In the genomic region with DNA sequence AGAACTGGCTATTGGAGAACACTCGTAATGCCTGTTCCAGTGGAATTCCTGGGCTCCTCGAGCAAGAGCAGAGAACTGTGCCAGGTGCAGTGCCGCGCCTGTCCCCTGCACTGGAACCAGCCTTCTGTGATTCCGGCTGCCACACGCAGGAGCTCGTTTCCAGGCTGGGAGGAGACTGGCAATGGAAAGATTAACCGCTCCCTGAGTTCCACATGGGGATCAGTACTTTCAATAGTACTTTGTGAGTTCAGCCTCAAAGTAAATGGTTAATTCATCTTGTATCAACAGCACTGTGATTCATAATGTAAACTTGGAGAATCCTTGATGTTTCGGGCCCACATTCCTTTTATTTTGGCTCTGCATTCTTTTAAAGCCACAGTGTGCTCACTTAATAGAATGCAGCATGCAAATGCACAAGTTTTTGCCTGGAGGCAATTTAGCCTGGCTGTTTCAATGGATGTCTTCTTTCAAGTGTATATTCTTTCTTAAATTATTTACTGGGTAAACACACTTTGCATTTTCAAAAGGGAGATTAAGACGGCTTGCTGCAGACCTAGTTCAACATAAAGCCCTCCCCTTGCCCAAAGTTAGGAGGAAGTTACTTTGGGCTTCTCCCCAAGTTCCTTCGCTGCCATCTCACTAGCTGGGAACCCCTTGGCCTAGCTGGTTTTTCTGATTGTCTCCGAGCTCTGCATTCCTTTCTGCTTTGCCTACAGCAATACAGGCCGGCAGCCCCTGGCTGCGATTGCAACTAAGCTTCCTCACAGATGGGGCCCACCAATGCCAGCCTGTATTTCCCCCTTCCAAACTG, we compare ENCODE assay signal across 1 cellular context.
TF ChIP-seq lines count a peak whose summit lies in the region.

No MANE protein-coding gene starts in this region.

TF ChIP-seq in A549, 52 proteins besides CTCF, POLR2A, EP300 and RAD21 (continued from another document):
- TF ChIP-seq, protein P1, sequence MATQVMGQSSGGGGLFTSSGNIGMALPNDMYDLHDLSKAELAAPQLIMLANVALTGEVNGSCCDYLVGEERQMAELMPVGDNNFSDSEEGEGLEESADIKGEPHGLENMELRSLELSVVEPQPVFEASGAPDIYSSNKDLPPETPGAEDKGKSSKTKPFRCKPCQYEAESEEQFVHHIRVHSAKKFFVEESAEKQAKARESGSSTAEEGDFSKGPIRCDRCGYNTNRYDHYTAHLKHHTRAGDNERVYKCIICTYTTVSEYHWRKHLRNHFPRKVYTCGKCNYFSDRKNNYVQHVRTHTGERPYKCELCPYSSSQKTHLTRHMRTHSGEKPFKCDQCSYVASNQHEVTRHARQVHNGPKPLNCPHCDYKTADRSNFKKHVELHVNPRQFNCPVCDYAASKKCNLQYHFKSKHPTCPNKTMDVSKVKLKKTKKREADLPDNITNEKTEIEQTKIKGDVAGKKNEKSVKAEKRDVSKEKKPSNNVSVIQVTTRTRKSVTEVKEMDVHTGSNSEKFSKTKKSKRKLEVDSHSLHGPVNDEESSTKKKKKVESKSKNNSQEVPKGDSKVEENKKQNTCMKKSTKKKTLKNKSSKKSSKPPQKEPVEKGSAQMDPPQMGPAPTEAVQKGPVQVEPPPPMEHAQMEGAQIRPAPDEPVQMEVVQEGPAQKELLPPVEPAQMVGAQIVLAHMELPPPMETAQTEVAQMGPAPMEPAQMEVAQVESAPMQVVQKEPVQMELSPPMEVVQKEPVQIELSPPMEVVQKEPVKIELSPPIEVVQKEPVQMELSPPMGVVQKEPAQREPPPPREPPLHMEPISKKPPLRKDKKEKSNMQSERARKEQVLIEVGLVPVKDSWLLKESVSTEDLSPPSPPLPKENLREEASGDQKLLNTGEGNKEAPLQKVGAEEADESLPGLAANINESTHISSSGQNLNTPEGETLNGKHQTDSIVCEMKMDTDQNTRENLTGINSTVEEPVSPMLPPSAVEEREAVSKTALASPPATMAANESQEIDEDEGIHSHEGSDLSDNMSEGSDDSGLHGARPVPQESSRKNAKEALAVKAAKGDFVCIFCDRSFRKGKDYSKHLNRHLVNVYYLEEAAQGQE (IDR thresholded peaks at IDR 0.05): no peak
- TF ChIP-seq, protein P2, sequence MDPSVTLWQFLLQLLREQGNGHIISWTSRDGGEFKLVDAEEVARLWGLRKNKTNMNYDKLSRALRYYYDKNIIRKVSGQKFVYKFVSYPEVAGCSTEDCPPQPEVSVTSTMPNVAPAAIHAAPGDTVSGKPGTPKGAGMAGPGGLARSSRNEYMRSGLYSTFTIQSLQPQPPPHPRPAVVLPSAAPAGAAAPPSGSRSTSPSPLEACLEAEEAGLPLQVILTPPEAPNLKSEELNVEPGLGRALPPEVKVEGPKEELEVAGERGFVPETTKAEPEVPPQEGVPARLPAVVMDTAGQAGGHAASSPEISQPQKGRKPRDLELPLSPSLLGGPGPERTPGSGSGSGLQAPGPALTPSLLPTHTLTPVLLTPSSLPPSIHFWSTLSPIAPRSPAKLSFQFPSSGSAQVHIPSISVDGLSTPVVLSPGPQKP (IDR thresholded peaks at IDR 0.05; ENCODE audit: low read depth, low read length): no peak
- no peak for TF ChIP-seq CBX2 (IDR thresholded peaks at IDR 0.05; ENCODE audit: borderline replicate concordance, low read depth)
- TF ChIP-seq MAZ (IDR thresholded peaks at IDR 0.05; ENCODE audit: borderline replicate concordance, low read depth, low read length): no peak
- TF ChIP-seq ZNF302 (CRISPR knock-in tag; IDR thresholded peaks at IDR 0.05): no peak
- peak; percentile 63 for TF ChIP-seq SMC3 (IDR thresholded peaks at IDR 0.05)
- no peak for TF ChIP-seq HOXB13 (CRISPR knock-in tag; IDR thresholded peaks at IDR 0.05; ENCODE audit: low read depth)
- no peak for TF ChIP-seq TP53 (CRISPR knock-in tag; IDR thresholded peaks at IDR 0.05)
- TF ChIP-seq, protein P3, sequence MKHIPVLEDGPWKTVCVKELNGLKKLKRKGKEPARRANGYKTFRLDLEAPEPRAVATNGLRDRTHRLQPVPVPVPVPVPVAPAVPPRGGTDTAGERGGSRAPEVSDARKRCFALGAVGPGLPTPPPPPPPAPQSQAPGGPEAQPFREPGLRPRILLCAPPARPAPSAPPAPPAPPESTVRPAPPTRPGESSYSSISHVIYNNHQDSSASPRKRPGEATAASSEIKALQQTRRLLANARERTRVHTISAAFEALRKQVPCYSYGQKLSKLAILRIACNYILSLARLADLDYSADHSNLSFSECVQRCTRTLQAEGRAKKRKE (CRISPR knock-in tag; IDR thresholded peaks at IDR 0.05; ENCODE audit: low read depth): no peak
- TF ChIP-seq KDM1A (IDR thresholded peaks at IDR 0.05; ENCODE audit: low read depth): no peak
- no peak for TF ChIP-seq HDAC2 (IDR thresholded peaks at IDR 0.05)
- TF ChIP-seq, protein P4, sequence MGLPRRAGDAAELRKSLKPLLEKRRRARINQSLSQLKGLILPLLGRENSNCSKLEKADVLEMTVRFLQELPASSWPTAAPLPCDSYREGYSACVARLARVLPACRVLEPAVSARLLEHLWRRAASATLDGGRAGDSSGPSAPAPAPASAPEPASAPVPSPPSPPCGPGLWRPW (IDR thresholded peaks at IDR 0.05): peak; percentile 38; the same call in 1 of the 2 replicates
- no peak for TF ChIP-seq RNF2 (IDR thresholded peaks at IDR 0.05; ENCODE audit: borderline replicate concordance, low read depth)
- TF ChIP-seq BHLHE40 (IDR thresholded peaks at IDR 0.05; ENCODE audit: low read depth, low read length): no peak
- no peak for TF ChIP-seq NR3C1 (IDR thresholded peaks at IDR 0.05)
- TF ChIP-seq NPAS2 (CRISPR knock-in tag; IDR thresholded peaks at IDR 0.05; ENCODE audit: borderline replicate concordance): no peak
- peak; percentile 98 for TF ChIP-seq JUNB (IDR thresholded peaks at IDR 0.05)
- peak; percentile 97 for TF ChIP-seq GATA3 (IDR thresholded peaks at IDR 0.05; ENCODE audit: borderline replicate concordance)
- TF ChIP-seq PHF8 (IDR thresholded peaks at IDR 0.05; ENCODE audit: borderline replicate concordance, low read depth): no peak
- TF ChIP-seq, protein P5, sequence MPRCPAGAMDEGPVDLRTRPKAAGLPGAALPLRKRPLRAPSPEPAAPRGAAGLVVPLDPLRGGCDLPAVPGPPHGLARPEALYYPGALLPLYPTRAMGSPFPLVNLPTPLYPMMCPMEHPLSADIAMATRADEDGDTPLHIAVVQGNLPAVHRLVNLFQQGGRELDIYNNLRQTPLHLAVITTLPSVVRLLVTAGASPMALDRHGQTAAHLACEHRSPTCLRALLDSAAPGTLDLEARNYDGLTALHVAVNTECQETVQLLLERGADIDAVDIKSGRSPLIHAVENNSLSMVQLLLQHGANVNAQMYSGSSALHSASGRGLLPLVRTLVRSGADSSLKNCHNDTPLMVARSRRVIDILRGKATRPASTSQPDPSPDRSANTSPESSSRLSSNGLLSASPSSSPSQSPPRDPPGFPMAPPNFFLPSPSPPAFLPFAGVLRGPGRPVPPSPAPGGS (IDR thresholded peaks at IDR 0.05): peak; percentile 94
- TF ChIP-seq ESRRA (IDR thresholded peaks at IDR 0.05; ENCODE audit: borderline replicate concordance, low read length): no peak
- TF ChIP-seq HOXB5 (CRISPR knock-in tag; IDR thresholded peaks at IDR 0.05): peak; percentile 68; the same call in 1 of the 2 replicates
- no peak for TF ChIP-seq MYC (IDR thresholded peaks at IDR 0.05; ENCODE audit: borderline replicate concordance, low read length)
- no peak for TF ChIP-seq CHD2 (IDR thresholded peaks at IDR 0.05; ENCODE audit: low read length, partially characterized antibody)
- TF ChIP-seq FOXS1 (CRISPR knock-in tag; IDR thresholded peaks at IDR 0.05): peak; percentile 98
- peak; percentile 47 for TF ChIP-seq ZFP36 (IDR thresholded peaks at IDR 0.05; ENCODE audit: borderline replicate concordance, partially characterized antibody)
- TF ChIP-seq RCOR1 (IDR thresholded peaks at IDR 0.05; ENCODE audit: low read depth, low read length): no peak
- TF ChIP-seq, protein P6, sequence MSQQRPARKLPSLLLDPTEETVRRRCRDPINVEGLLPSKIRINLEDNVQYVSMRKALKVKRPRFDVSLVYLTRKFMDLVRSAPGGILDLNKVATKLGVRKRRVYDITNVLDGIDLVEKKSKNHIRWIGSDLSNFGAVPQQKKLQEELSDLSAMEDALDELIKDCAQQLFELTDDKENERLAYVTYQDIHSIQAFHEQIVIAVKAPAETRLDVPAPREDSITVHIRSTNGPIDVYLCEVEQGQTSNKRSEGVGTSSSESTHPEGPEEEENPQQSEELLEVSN (IDR thresholded peaks at IDR 0.05; ENCODE audit: borderline replicate concordance, low read depth): no peak; the same call in 1 of the 2 replicates
- no peak for TF ChIP-seq FOSB (CRISPR knock-in tag; IDR thresholded peaks at IDR 0.05)
- TF ChIP-seq, protein P7, sequence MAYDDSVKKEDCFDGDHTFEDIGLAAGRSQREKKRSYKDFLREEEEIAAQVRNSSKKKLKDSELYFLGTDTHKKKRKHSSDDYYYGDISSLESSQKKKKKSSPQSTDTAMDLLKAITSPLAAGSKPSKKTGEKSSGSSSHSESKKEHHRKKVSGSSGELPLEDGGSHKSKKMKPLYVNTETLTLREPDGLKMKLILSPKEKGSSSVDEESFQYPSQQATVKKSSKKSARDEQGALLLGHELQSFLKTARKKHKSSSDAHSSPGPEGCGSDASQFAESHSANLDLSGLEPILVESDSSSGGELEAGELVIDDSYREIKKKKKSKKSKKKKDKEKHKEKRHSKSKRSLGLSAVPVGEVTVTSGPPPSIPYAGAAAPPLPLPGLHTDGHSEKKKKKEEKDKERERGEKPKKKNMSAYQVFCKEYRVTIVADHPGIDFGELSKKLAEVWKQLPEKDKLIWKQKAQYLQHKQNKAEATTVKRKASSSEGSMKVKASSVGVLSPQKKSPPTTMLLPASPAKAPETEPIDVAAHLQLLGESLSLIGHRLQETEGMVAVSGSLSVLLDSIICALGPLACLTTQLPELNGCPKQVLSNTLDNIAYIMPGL (CRISPR knock-in tag; IDR thresholded peaks at IDR 0.05; ENCODE audit: borderline replicate concordance): no peak
- TF ChIP-seq, protein P8, sequence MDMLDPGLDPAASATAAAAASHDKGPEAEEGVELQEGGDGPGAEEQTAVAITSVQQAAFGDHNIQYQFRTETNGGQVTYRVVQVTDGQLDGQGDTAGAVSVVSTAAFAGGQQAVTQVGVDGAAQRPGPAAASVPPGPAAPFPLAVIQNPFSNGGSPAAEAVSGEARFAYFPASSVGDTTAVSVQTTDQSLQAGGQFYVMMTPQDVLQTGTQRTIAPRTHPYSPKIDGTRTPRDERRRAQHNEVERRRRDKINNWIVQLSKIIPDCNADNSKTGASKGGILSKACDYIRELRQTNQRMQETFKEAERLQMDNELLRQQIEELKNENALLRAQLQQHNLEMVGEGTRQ (IDR thresholded peaks at IDR 0.05): no peak
- TF ChIP-seq TFCP2L1 (CRISPR knock-in tag; IDR thresholded peaks at IDR 0.05): no peak
- TF ChIP-seq HEYL (CRISPR knock-in tag; IDR thresholded peaks at IDR 0.05): no peak
- TF ChIP-seq, protein P9, sequence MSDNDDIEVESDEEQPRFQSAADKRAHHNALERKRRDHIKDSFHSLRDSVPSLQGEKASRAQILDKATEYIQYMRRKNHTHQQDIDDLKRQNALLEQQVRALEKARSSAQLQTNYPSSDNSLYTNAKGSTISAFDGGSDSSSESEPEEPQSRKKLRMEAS (IDR thresholded peaks at IDR 0.05): peak; percentile 94
- TF ChIP-seq POLR2AphosphoS2 (conservative IDR thresholded peaks at IDR 0.05; ENCODE audit: low read length): no peak
- TF ChIP-seq RARB (CRISPR knock-in tag; IDR thresholded peaks at IDR 0.05): no peak
- TF ChIP-seq, protein P10, sequence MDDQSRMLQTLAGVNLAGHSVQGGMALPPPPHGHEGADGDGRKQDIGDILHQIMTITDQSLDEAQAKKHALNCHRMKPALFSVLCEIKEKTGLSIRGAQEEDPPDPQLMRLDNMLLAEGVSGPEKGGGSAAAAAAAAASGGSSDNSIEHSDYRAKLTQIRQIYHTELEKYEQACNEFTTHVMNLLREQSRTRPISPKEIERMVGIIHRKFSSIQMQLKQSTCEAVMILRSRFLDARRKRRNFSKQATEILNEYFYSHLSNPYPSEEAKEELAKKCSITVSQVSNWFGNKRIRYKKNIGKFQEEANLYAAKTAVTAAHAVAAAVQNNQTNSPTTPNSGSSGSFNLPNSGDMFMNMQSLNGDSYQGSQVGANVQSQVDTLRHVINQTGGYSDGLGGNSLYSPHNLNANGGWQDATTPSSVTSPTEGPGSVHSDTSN (IDR thresholded peaks at IDR 0.05): peak; percentile 81
TF ChIP-seq in A549: peak in this region for 13.
